ENCODE assay signal across 9 cellular contexts in the genomic region with DNA sequence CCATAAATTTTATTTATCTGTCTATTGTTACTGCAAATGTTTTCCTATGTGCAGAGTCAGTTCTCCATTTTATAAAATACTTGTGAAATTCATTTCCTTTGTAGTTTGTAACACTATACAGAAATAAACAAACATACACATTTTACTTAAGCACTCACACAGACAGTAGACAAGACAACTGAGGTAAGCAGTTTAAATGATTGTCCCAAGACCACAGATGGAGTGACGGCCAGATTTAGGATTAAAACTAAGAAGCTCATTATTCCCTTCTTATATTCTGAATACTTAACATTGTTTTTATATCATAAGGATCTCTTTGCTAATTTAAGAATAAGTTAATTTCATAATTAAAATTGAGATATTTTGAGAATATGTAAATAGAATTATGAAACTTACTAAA.
DNase-seq lines count a peak whose midpoint lies in the region; ATAC-seq and TF ChIP-seq lines count a peak whose summit lies in the region.
"Had no signal": no experiment of that assay in that cellular context is flagged by ENCODE, and none has a peak within 500 bp of the region (broad histone marks: within the 10 kb centered on the region; RNA-seq: fewer than 3 reads in every experiment).

No MANE protein-coding gene starts in this region.

- intact Hi-C loops in left lung (cut with DNase I), result no loop called here

- ATAC-seq in left lung (peak; percentile 13), upper lobe of left lung (ENCODE audit: low FRiP score in 2 of 2) (peak in 1 of 2 donors; percentile 40), HG03432 (IDR thresholded peaks at IDR 0.05; ENCODE audit: unreplicated experiment) (no peak)

- H3K27ac ChIP-seq in left lung (peak overlapping the region in 1 of 2 donors; percentile 85), upper lobe of left lung (peak overlapping the region in 3 of 4 donors; percentile 81 to 86 (median 83))

- H3K27me3 Mint-ChIP-seq in activated naive CD4-positive, alpha-beta T cell treated with anti-CD3 and anti-CD28 coated beads, Interleukin-2, amount 50 U/mL, for 24 hours, result no peaks in the 10 kb centered on the region
- no peaks in the 10 kb centered on the region for H3K27me3 Mint-ChIP-seq in activated naive CD8-positive, alpha-beta T cell treated with anti-CD3 and anti-CD28 coated beads for 36 hours

- no peak for TF ChIP-seq EP300 in upper lobe of left lung (IDR thresholded peaks at IDR 0.05)

- H3K9me3 Mint-ChIP-seq in activated naive CD4-positive, alpha-beta T cell treated with anti-CD3 and anti-CD28 coated beads, Interleukin-2, amount 50 U/mL, for 24 hours, result no peaks in the 10 kb centered on the region
- no peaks in the 10 kb centered on the region for H3K9me3 Mint-ChIP-seq in activated naive CD8-positive, alpha-beta T cell treated with anti-CD3 and anti-CD28 coated beads for 36 hours

- TF ChIP-seq CTCF in left lung (IDR thresholded peaks at IDR 0.05) (no peak), upper lobe of left lung (IDR thresholded peaks at IDR 0.05) (no peak)

- H3K4me3 ChIP-seq in left lung (peak overlapping the region; percentile 25 to 39), upper lobe of left lung (peak overlapping the region in 3 of 4 donors; percentile 35 to 47 (median 42))

- H3K27me3 ChIP-seq in left lung (no peaks in the 10 kb centered on the region), upper lobe of left lung (no peaks in the 10 kb centered on the region)

- no peaks in the 10 kb centered on the region for H3K9me3 ChIP-seq in left lung
- H3K9me3 ChIP-seq in upper lobe of left lung, result no peaks in the 10 kb centered on the region

- peak overlapping the region; percentile 76 for H3K27ac Mint-ChIP-seq in activated naive CD4-positive, alpha-beta T cell treated with anti-CD3 and anti-CD28 coated beads, Interleukin-2, amount 50 U/mL, for 24 hours
- peak overlapping the region; percentile 75 for H3K27ac Mint-ChIP-seq in activated naive CD8-positive, alpha-beta T cell treated with anti-CD3 and anti-CD28 coated beads for 36 hours

- 33 to 54% methylated on average over 1 of the region's 1 CpG for WGBS in upper lobe of left lung, 2 donors

- peak overlapping the region; percentile 84 for H3K4me3 Mint-ChIP-seq in activated naive CD4-positive, alpha-beta T cell treated with anti-CD3 and anti-CD28 coated beads, Interleukin-2, amount 50 U/mL, for 24 hours
- H3K4me3 Mint-ChIP-seq in activated naive CD8-positive, alpha-beta T cell treated with anti-CD3 and anti-CD28 coated beads for 36 hours, result peak overlapping the region; percentile 79

- no peaks in the 10 kb centered on the region for H3K36me3 Mint-ChIP-seq in activated naive CD4-positive, alpha-beta T cell treated with anti-CD3 and anti-CD28 coated beads, Interleukin-2, amount 50 U/mL, for 24 hours
- peaks cover 3% of the 10 kb centered on the region for H3K36me3 Mint-ChIP-seq in activated naive CD8-positive, alpha-beta T cell treated with anti-CD3 and anti-CD28 coated beads for 36 hours

- no peak for TF ChIP-seq POLR2A in upper lobe of left lung (IDR thresholded peaks at IDR 0.05)

- H3K4me1 ChIP-seq in left lung (peaks cover 4 to 55% of the 10 kb centered on the region in 2 donors), upper lobe of left lung (peaks cover 10 to 35% (median 21%) of the 10 kb centered on the region in 4 donors)

- H3K4me1 Mint-ChIP-seq in activated naive CD4-positive, alpha-beta T cell treated with anti-CD3 and anti-CD28 coated beads, Interleukin-2, amount 50 U/mL, for 24 hours, result peaks cover 29% of the 10 kb centered on the region
- peaks cover 20% of the 10 kb centered on the region for H3K4me1 Mint-ChIP-seq in activated naive CD8-positive, alpha-beta T cell treated with anti-CD3 and anti-CD28 coated beads for 36 hours

- no peaks in the 10 kb centered on the region for H3K36me3 ChIP-seq in left lung
- H3K36me3 ChIP-seq in upper lobe of left lung, result no peaks in the 10 kb centered on the region

- DNase-seq in activated naive CD4-positive, alpha-beta T cell treated with anti-CD3 and anti-CD28 coated beads, Interleukin-2, amount 50 U/mL, for 16 hours, result no peak
- DNase-seq in activated naive CD8-positive, alpha-beta T cell treated with anti-CD3 and anti-CD28 coated beads for 36 hours, result no peak
- DNase-seq in left lung (no peak), upper lobe of left lung (no peak)
- no peak for DNase-seq in activated effector memory CD4-positive, alpha-beta T cell treated with anti-CD3 and anti-CD28 coated beads, Interleukin-2, amount 50 U/mL, for 16 hours
- no peak for DNase-seq in stimulated activated CD4-positive, alpha-beta T cell treated with anti-CD3 and anti-CD28 coated beads, Interleukin-2, amount 100 ng/mL, for 48 hours
- DNase-seq: DMS153 had no signal
